Comparison of ENCODE assay signal across 9 cellular contexts in the genomic region with DNA sequence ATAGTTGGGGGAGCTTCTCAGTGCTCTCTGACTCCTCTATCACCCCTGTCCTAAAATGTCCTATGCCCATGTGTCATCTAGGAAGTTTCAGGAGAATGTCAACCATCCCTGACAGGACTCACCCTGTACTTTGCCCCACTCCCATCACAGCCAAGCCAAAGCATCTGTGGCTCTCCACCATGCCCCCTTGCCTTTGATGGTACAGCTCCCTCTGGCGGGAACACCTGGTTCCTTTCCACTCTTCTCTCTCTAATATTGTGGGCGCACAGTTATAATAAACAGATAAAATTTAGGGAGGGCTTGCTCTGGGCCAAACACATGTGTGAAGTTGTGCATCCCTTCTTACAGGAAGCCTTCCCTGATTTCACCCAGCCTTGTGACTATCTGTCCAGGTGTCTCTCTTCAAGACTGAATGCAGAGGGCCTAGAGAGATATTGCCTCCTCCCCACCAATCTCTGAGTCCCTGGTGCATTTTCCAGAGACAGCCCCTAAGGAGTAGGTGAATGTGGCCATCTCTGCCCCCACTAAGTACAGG.
A peak's percentile ranks its signal among the peaks of the same experiment; 100 is the strongest.
DNase-seq lines count a peak whose midpoint lies in the region; ATAC-seq and TF ChIP-seq lines count a peak whose summit lies in the region.
"Had no signal": no experiment of that assay in that cellular context is flagged by ENCODE, and none has a peak within 500 bp of the region (broad histone marks: within the 10 kb centered on the region; RNA-seq: fewer than 3 reads in every experiment).

No MANE protein-coding gene starts in this region.

- no peaks in the 10 kb centered on the region for H3K79me2 ChIP-seq in hepatocyte

- H3K4me1 Mint-ChIP-seq in T-helper 2 cell treated with Interferon-gamma antibody and Interleukin-4, amounts not matched to agents 5 μg/mL and 100 μg/mL, for 36 hours (ENCODE audit: low read depth) = peaks cover 6% of the 10 kb centered on the region

- TF ChIP-seq CTCF in GM10266 (IDR thresholded peaks at IDR 0.05; ENCODE audit: control insufficient read depth, insufficient read depth, low read depth, missing control alignments) (peak; percentile 62), hepatocyte (IDR thresholded peaks at IDR 0.05; ENCODE audit: poor library complexity) (peak; percentile 20)

- no peak overlapping the region for H3K27ac Mint-ChIP-seq in T-helper 2 cell treated with Interferon-gamma antibody and Interleukin-4, amounts not matched to agents 5 μg/mL and 100 μg/mL, for 36 hours
- H3K27ac Mint-ChIP-seq: activated T-cell treated with anti-CD3 and anti-CD28 coated beads, Interleukin-2, amount 50 U/mL, for 72 hours had no signal

- no peak overlapping the region for H3K4me2 ChIP-seq in hepatocyte

- no peaks in the 10 kb centered on the region for H3K9me2 ChIP-seq in hepatocyte (replicated peaks; ENCODE audit: insufficient read depth)

- no peaks in the 10 kb centered on the region for H3K9me3 ChIP-seq in hepatocyte (ENCODE audit: low read depth)

- no peak overlapping the region for H2AFZ ChIP-seq in hepatocyte

- H4K20me1 ChIP-seq in hepatocyte (ENCODE audit: insufficient read depth, poor library complexity, severe bottlenecking) = no peaks in the 10 kb centered on the region

- H3K9me3 Mint-ChIP-seq in T-helper 2 cell treated with Interferon-gamma antibody and Interleukin-4, amounts not matched to agents 5 μg/mL and 100 μg/mL, for 36 hours = no peaks in the 10 kb centered on the region
- H3K9me3 Mint-ChIP-seq: activated T-cell treated with anti-CD3 and anti-CD28 coated beads, Interleukin-2, amount 50 U/mL, for 72 hours had no signal

- H3K36me3 Mint-ChIP-seq in T-helper 2 cell treated with Interferon-gamma antibody and Interleukin-4, amounts not matched to agents 5 μg/mL and 100 μg/mL, for 36 hours (ENCODE audit: low read depth) = no peaks in the 10 kb centered on the region

- WGBS in hepatocyte (ENCODE audit: low lambda C conversion rate, missing lambda C conversion rate) = 44% methylated on average over 2 of the region's 2 CpGs

- peaks cover 46% of the 10 kb centered on the region for H3K27me3 Mint-ChIP-seq in T-helper 2 cell treated with Interferon-gamma antibody and Interleukin-4, amounts not matched to agents 5 μg/mL and 100 μg/mL, for 36 hours (ENCODE audit: low read depth)

- H3K27me3 ChIP-seq in hepatocyte = peaks cover 40% of the 10 kb centered on the region

- H3K27ac ChIP-seq in hepatocyte = no peak overlapping the region

- H3K36me3 ChIP-seq in hepatocyte (replicated peaks; ENCODE audit: insufficient read depth, low read depth) = no peaks in the 10 kb centered on the region

- H3K4me3 Mint-ChIP-seq in T-helper 2 cell treated with Interferon-gamma antibody and Interleukin-4, amounts not matched to agents 5 μg/mL and 100 μg/mL, for 36 hours = no peak overlapping the region
- H3K4me3 Mint-ChIP-seq: activated T-cell treated with anti-CD3 and anti-CD28 coated beads, Interleukin-2, amount 50 U/mL, for 72 hours had no signal

- peak; percentile 70 for DNase-seq in GM10266 (ENCODE audit: extremely low spot score)
- peak; percentile 9 for DNase-seq in RPMI7951 (ENCODE audit: low read depth)
- peak; percentile 33 for DNase-seq in hepatocyte (ENCODE audit: low spot score)
- no peak for DNase-seq in T-helper 2 cell treated with Interferon-gamma antibody and Interleukin-4, amounts not matched to agents 5 μg/mL and 100 μg/mL, for 36 hours (ENCODE audit: low spot score)
- DNase-seq in NCI-H2196 treated with DMSO at 0.1 percent for 48 hours (lab: John Stamatoyannopoulos, UW; ENCODE audit: unreplicated experiment) = no peak
- DNase-seq in SW 1271 (lab: John Stamatoyannopoulos, UW) = no peak

- ATAC-seq in GM21360 (IDR thresholded peaks at IDR 0.05; ENCODE audit: unreplicated experiment) (peak; percentile 77), GM19463 (IDR thresholded peaks at IDR 0.05; ENCODE audit: unreplicated experiment) (no peak)

- H3K4me1 ChIP-seq in hepatocyte (ENCODE audit: insufficient read depth) = no peaks in the 10 kb centered on the region

- no peak overlapping the region for H3K4me3 ChIP-seq in hepatocyte

Comparison
In these comparisons a context has a peak if more than half of its experiments do, and no peak if none do; other contexts are left out.
1. DNase-seq: peak in GM10266 (single experiment), RPMI7951 (single experiment) and hepatocyte (single experiment); none in T-helper 2 cell treated with Interferon-gamma antibody and Interleukin-4, amounts not matched to agents 5 μg/mL and 100 μg/mL, for 36 hours (single experiment), NCI-H2196 treated with DMSO at 0.1 percent for 48 hours (single experiment) and SW 1271 (0 of 2).